Comparison of ENCODE assay signal across 16 cellular contexts in genomic region chr6:118562959-118563358, GRCh38. TPM values are rescaled to one million over a fixed set of nuclear protein-coding genes. Genes with fewer than 3 reads are reported as not detected.
A peak's percentile ranks its signal among the peaks of the same experiment; 100 is the strongest.
DNase-seq lines count a peak whose midpoint lies in the region; ATAC-seq, FAIRE-seq and TF ChIP-seq lines count a peak whose summit lies in the region.
"Had no signal": no experiment of that assay in that cellular context is flagged by ENCODE, and none has a peak within 500 bp of the region (broad histone marks: within the 10 kb centered on the region; RNA-seq: fewer than 3 reads in every experiment).

No MANE protein-coding gene starts in this region.

- intact Hi-C loops in head of caudate nucleus (cut with DNase I) (no loop called here), Caco-2 (cut with micrococcal nuclease; ENCODE audit: unreplicated experiment) (no loop called here)

- no peak for ATAC-seq in GM21717 (IDR thresholded peaks at IDR 0.05; ENCODE audit: unreplicated experiment)
- ATAC-seq: activated naive CD8-positive, alpha-beta T cell treated with anti-CD3 and anti-CD28 coated beads, Interleukin-2, amount 50 U/mL, for 24 hours; HCT116; left colon; WTC11 had no signal

- no peak overlapping the region for H3K4me3 ChIP-seq in Caco-2 (ENCODE audit: low read depth, low read length)

- CTCF ChIA-PET in Caco-2 (lab: Charles Lee): no interaction called here

- H3K4me3 Mint-ChIP-seq in Caco-2 (ENCODE audit: unreplicated experiment): no peak overlapping the region
- H3K4me3 Mint-ChIP-seq: activated naive CD8-positive, alpha-beta T cell treated with anti-CD3 and anti-CD28 coated beads, Interleukin-2, amount 50 U/mL, for 24 hours; nephron progenitor cell; WTC11 had no signal

- DNase-seq in EH (ENCODE audit: low read depth): peak; percentile 58
- peak; percentile 55 for DNase-seq in RCC 7860 (ENCODE audit: low spot score)
- peak; percentile 31 for DNase-seq in fibroblast of peridontal ligament (ENCODE audit: extremely low read depth)
- peak; percentile 25 for DNase-seq in pons (ENCODE audit: low spot score)
- DNase-seq in head of caudate nucleus: no peak
- no peak for DNase-seq in Caco-2
- no peak for DNase-seq in stimulated activated naive CD4-positive, alpha-beta T cell treated with Interleukin-2 at 50 U/mL for 16 hours (lab: John Stamatoyannopoulos, UW)
- DNase-seq: activated CD8-positive, alpha-beta memory T cell treated with anti-CD3 and anti-CD28 coated beads, Interleukin-2, amount 50 U/mL, for 4 hours; activated naive CD8-positive, alpha-beta T cell treated with anti-CD3 and anti-CD28 coated beads, Interleukin-2, amount 50 U/mL, for 24 hours; Karpas-422; left colon; NCI-H2081 treated with DMSO at 0.1 percent for 48 hours; nephron progenitor cell had no signal

- peak; percentile 27 for FAIRE-seq in RCC 7860 (lab: Jason Lieb, UNC)

- no peaks in the 10 kb centered on the region for H3K27me3 ChIP-seq in Caco-2 (replicated peaks; ENCODE audit: control insufficient read depth, insufficient read depth, low read length)

- no TSS peak for BruUV-seq in Caco-2 (replicated peaks; lab: Mats Ljungman, UMichigan)

- no peak for TF ChIP-seq CTCF in Caco-2 (IDR thresholded peaks at IDR 0.05; ENCODE audit: insufficient read depth in 1 of 2, low read depth in 1 of 2, low read length in 1 of 2, severe bottlenecking in 1 of 2, unreplicated experiment in 1 of 2)

- H3K4me1 Mint-ChIP-seq in Caco-2 (ENCODE audit: low read depth, unreplicated experiment): no peaks in the 10 kb centered on the region
- H3K4me1 Mint-ChIP-seq: nephron progenitor cell had no signal

- H3K36me3 Mint-ChIP-seq in Caco-2 (ENCODE audit: insufficient read depth, unreplicated experiment): no peaks in the 10 kb centered on the region
- H3K36me3 Mint-ChIP-seq: WTC11 had no signal

- no peaks in the 10 kb centered on the region for H3K9me3 Mint-ChIP-seq in Caco-2 (ENCODE audit: unreplicated experiment)
- H3K9me3 Mint-ChIP-seq: activated naive CD8-positive, alpha-beta T cell treated with anti-CD3 and anti-CD28 coated beads, Interleukin-2, amount 50 U/mL, for 24 hours; nephron progenitor cell; WTC11 had no signal

- H3K27ac Mint-ChIP-seq in Caco-2 (ENCODE audit: unreplicated experiment): no peak overlapping the region
- H3K27ac Mint-ChIP-seq: activated naive CD8-positive, alpha-beta T cell treated with anti-CD3 and anti-CD28 coated beads, Interleukin-2, amount 50 U/mL, for 24 hours; nephron progenitor cell; WTC11 had no signal

- H3K27me3 Mint-ChIP-seq in Caco-2 (ENCODE audit: insufficient read depth, unreplicated experiment): no peaks in the 10 kb centered on the region
- H3K27me3 Mint-ChIP-seq: activated naive CD8-positive, alpha-beta T cell treated with anti-CD3 and anti-CD28 coated beads, Interleukin-2, amount 50 U/mL, for 24 hours had no signal

- no peaks in the 10 kb centered on the region for H3K4me1 ChIP-seq in Caco-2

- no peaks in the 10 kb centered on the region for H3K36me3 ChIP-seq in Caco-2 (ENCODE audit: control insufficient read depth, insufficient read depth, low read length)

- no peaks in the 10 kb centered on the region for H3K9me3 ChIP-seq in Caco-2

- POLR2A ChIA-PET in Caco-2 (lab: Charles Lee): no interaction called here

RNA-seq across cellular contexts. Expression of gene PLN, which starts 14.9 kb away (rescaled TPM):
- not detected in 2 replicates for total RNA-seq in Caco-2 (2022)
- total RNA-seq: WTC11 had no signal

Comparison
In these comparisons a context has a peak if more than half of its experiments do, and no peak if none do; other contexts are left out.
1. DNase-seq: peak in EH (single experiment), RCC 7860 (single experiment), fibroblast of peridontal ligament (single experiment) and pons (single experiment); none in head of caudate nucleus (0 of 42), Caco-2 (0 of 2) and stimulated activated naive CD4-positive, alpha-beta T cell treated with Interleukin-2 at 50 U/mL for 16 hours (single experiment).